ENCODE assay signal across 2 cellular contexts in genomic region chr10:49972094-49972493, GRCh38.
TF ChIP-seq lines count a peak whose summit lies in the region.

No MANE protein-coding gene starts in this region.

TF ChIP-seq in K562, 482 proteins besides CTCF, POLR2A, EP300 and RAD21:
- peak; percentile 7; the same call in 1 of the 2 replicates for TF ChIP-seq PKNOX1 (IDR thresholded peaks at IDR 0.05)

TF ChIP-seq in HepG2, 621 proteins besides CTCF, POLR2A, EP300 and RAD21:
- TF ChIP-seq FOSL2 (CRISPR knock-in tag; IDR thresholded peaks at IDR 0.05), result peak; percentile 44; the same call in 1 of the 2 replicates
